Comparison of ENCODE assay signal across 8 cellular contexts in the genomic region with DNA sequence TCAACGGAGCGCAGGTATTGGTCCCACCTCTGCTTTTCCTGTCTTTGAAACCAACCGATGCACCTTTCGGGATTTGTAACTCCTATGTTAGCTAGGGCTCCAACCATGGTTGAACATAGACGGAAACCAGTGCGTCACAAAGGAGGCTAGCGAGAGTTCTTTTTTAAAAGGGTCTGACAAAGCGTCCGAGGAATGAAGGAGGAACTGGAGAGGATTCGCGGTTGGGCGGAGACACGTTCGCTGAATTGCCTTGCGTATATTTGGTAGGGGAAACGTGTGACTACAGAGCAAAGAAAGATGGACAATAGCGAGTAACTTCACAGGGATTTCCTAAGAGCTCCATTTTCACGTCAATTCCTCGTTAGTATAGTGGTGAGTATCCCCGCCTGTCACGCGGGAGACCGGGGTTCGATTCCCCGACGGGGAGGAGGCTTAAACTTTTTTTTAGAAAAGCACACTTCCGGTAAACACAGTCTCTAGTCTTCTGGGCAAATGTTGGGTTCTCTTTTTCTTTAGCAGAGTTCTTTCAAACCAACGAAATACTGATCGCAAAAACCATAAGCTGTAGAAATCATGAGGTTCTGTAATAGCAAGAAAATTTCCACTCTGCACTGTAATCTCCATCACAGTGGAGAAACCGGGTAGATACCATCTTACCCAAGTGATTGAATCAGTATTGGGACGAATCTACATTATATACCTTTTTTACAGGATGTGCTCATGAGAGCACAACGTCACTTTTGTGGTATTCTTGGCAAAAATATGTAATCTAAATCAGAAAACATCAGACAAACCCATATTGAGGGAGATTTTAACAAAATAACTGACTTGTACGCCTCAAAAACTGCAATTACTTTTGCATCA. TPM values are rescaled to one million over a fixed set of nuclear protein-coding genes. Genes with fewer than 3 reads are reported as not detected.
DNase-seq lines count a peak whose midpoint lies in the region; ATAC-seq, FAIRE-seq and TF ChIP-seq lines count a peak whose summit lies in the region.

No MANE protein-coding gene starts in this region.

- H3K9me3 Mint-ChIP-seq in WTC11: no peaks in the 10 kb centered on the region

- H3K4me3 ChIP-seq in keratinocyte (ENCODE audit: control insufficient read depth in 2 of 3, extremely low read depth in 1 of 3, insufficient read depth in 2 of 3, low read depth in 1 of 3, low read length in 3 of 3): peak overlapping the region; percentile 47 to 95 (median 76)

- H3K4me1 ChIP-seq in keratinocyte (ENCODE audit: control insufficient read depth, extremely low read depth, insufficient read depth, low read length): peaks cover 13% of the 10 kb centered on the region

- peak overlapping the region; percentile 70 for H2AFZ ChIP-seq in keratinocyte (ENCODE audit: control insufficient read depth, low read length)

- H3K27me3 Mint-ChIP-seq in WTC11 (ENCODE audit: low read depth): peaks cover 3% of the 10 kb centered on the region; the same call in 1 of the 2 replicates

- POLR2A ChIA-PET in WTC11 (lab: Charles Lee): interaction anchor here (0.8 to 1.1 kb wide), 4 partner anchors 16 to 340 kb away, joined by 3 to 4 read pairs (median 4); no protein-coding TSS in a partner anchor

- peak overlapping the region; percentile 89 for H3K9ac ChIP-seq in keratinocyte (ENCODE audit: control insufficient read depth, extremely low read depth, insufficient read depth, low read length)

- TF ChIP-seq CTCF in WTC11 (IDR thresholded peaks at IDR 0.05) (no peak), keratinocyte (optimal IDR thresholded peaks at IDR 0.05 in 1 of 3, IDR thresholded peaks at IDR 0.05 in 1 of 3, conservative IDR thresholded peaks at IDR 0.05 in 1 of 3; ENCODE audit: extremely low read depth in 1 of 3, insufficient read depth in 2 of 3, low read length in 3 of 3) (no peak)

- H3K4me3 Mint-ChIP-seq in WTC11: no peak overlapping the region

- peaks cover 14% of the 10 kb centered on the region for H3K4me1 Mint-ChIP-seq in WTC11

- H3K9me3 ChIP-seq in keratinocyte (ENCODE audit: control insufficient read depth, low read depth, low read length): no peaks in the 10 kb centered on the region

- peak; percentile 98 for FAIRE-seq in keratinocyte (lab: Jason Lieb, UNC)

- peak; percentile 81 for DNase-seq in AG08396 (ENCODE audit: low spot score)
- peak; percentile 43 for DNase-seq in NCI-H2196 treated with DMSO at 0.1 percent for 48 hours (lab: John Stamatoyannopoulos, UW; ENCODE audit: unreplicated experiment)
- peak; percentile 77 for DNase-seq in WTC11 (ENCODE audit: low spot score)
- DNase-seq in caudate nucleus (lab: John Stamatoyannopoulos, UW): peak in 56 of 61 donors; percentile 8 to 89 (median 63)
- DNase-seq in keratinocyte (ENCODE audit: low read depth, low spot score): peak; percentile 82
- DNase-seq in stimulated activated CD4-positive, alpha-beta T cell treated with anti-CD3 and anti-CD28 coated beads, Interleukin-15, amount 100 ng/mL, for 1 hour (ENCODE audit: low read depth in 1 of 2, low spot score in 1 of 2): peak; percentile 80 to 83

- peak; percentile 67 for ATAC-seq in GM18873 (IDR thresholded peaks at IDR 0.05; ENCODE audit: low FRiP score, unreplicated experiment)
- peak; percentile 51 for ATAC-seq in HG03103 (IDR thresholded peaks at IDR 0.05; ENCODE audit: low read depth, unreplicated experiment)
- peak; percentile 62 for ATAC-seq in WTC11

- CTCF ChIA-PET in WTC11 (lab: Charles Lee): interaction anchor here (0.7 to 1.2 kb wide), 6 partner anchors 20 to 293 kb away, joined by 3 to 4 read pairs (median 3); partner anchors contain the start of gene POM121L2

- dilution Hi-C loops in keratinocyte (cut with MboI; ENCODE audit: extremely low pct_ligation_motif_present, low sequenced_read_pairs): no loop called here

- H3K27me3 ChIP-seq in keratinocyte (ENCODE audit: control insufficient read depth, extremely low read depth, insufficient read depth, low read length): no peaks in the 10 kb centered on the region

- no peaks in the 10 kb centered on the region for H4K20me1 ChIP-seq in keratinocyte (ENCODE audit: control insufficient read depth, extremely low read depth, insufficient read depth, low read length)

- no peaks in the 10 kb centered on the region for H3K36me3 ChIP-seq in keratinocyte (ENCODE audit: control insufficient read depth in 2 of 2, extremely low read depth in 1 of 2, insufficient read depth in 2 of 2, low read length in 2 of 2)

- peak overlapping the region; percentile 98 for H3K4me2 ChIP-seq in keratinocyte (ENCODE audit: control insufficient read depth, extremely low read depth, insufficient read depth, low read depth, low read length)

- peaks cover 3% of the 10 kb centered on the region for H3K9me1 ChIP-seq in keratinocyte (ENCODE audit: control insufficient read depth, extremely low read depth, insufficient read depth, low read length)

- H3K27ac ChIP-seq in caudate nucleus (ENCODE audit: low read depth, low read length): peak overlapping the region; percentile 96
- peak overlapping the region; percentile 93 for H3K27ac ChIP-seq in keratinocyte (ENCODE audit: control insufficient read depth, insufficient read depth, low read length)

- no peaks in the 10 kb centered on the region for H3K79me2 ChIP-seq in keratinocyte (ENCODE audit: control insufficient read depth, insufficient read depth, low read length)

- no peak overlapping the region for H3K27ac Mint-ChIP-seq in WTC11

- H3K36me3 Mint-ChIP-seq in WTC11: no peaks in the 10 kb centered on the region

TF ChIP-seq in WTC11, 78 proteins besides CTCF, POLR2A, EP300 and RAD21:
- TF ChIP-seq GABPB1 (CRISPR knock-in tag; IDR thresholded peaks at IDR 0.05) (0 out of 2 replicates have a peak, but pooled peaks have one; percentile 54), SP1 (CRISPR knock-in tag; conservative IDR thresholded peaks at IDR 0.05) (peak; percentile 20; the same call in 1 of the 2 replicates), HMGXB4 (CRISPR knock-in tag; IDR thresholded peaks at IDR 0.05) (peak; percentile 38), MYBL2 (CRISPR knock-in tag; IDR thresholded peaks at IDR 0.05) (0 out of 2 replicates have a peak, but pooled peaks have one; percentile 37), FOXJ3 (CRISPR knock-in tag; IDR thresholded peaks at IDR 0.05; ENCODE audit: borderline replicate concordance) (no peak)
TF ChIP-seq in WTC11: peak in this region for 4.

RNA-seq across cellular contexts. Expression of gene ZNF184, which starts 6.6 kb away (rescaled TPM):
- total RNA-seq in WTC11 (2021): 6.7 to 7.1 TPM (median 7.0 TPM) in 3 replicates
- polyA plus RNA-seq in keratinocyte: 2.3 to 4.3 TPM (median 3.1 TPM) in 3 replicates
- polyA plus RNA-seq in keratinocyte (2011; ENCODE audit: low read depth): 2.8 TPM
- 1.5 and 3.6 TPM in 2 replicates for polyA plus RNA-seq in keratinocyte (2011; cell fraction: cytosol; rRNA removed)
- 3.0 and 4.2 TPM in 2 replicates for polyA plus RNA-seq in keratinocyte (2011; cell fraction: nucleus; rRNA removed)
- polyA plus RNA-seq in keratinocyte (2012; ENCODE audit: low replicate concordance): 1.9 and 3.9 TPM in 2 replicates
- 1.7 to 4.2 TPM (median 3.7 TPM) in 3 replicates for polyA minus RNA-seq in keratinocyte
- 3.6 TPM for polyA minus RNA-seq in keratinocyte (2011; cell fraction: cytosol; rRNA and poly(A)+ RNA removed)
- 2.3 and 5.4 TPM in 2 replicates for polyA minus RNA-seq in keratinocyte (2011; cell fraction: nucleus; rRNA and poly(A)+ RNA removed)

Comparison
In these comparisons a context has a peak if more than half of its experiments do, and no peak if none do; other contexts are left out.
1. Peak in every context shown above with its lines: DNase-seq, ATAC-seq, H3K4me3 ChIP-seq and H3K27ac ChIP-seq.